ENCODE assay signal across 2 cellular contexts in genomic region chr12:106089935-106090334, GRCh38.
TF ChIP-seq lines count a peak whose summit lies in the region.

No MANE protein-coding gene starts in this region.

TF ChIP-seq in A549, 52 proteins besides CTCF, POLR2A, EP300 and RAD21:
- TF ChIP-seq CEBPB (IDR thresholded peaks at IDR 0.05) = no peak
- no peak for TF ChIP-seq TFCP2L1 (CRISPR knock-in tag; IDR thresholded peaks at IDR 0.05)
- no peak for TF ChIP-seq USF2 (IDR thresholded peaks at IDR 0.05)
- no peak for TF ChIP-seq CHD4 (IDR thresholded peaks at IDR 0.05; ENCODE audit: borderline replicate concordance)
- TF ChIP-seq REST (IDR thresholded peaks at IDR 0.05) = no peak
- TF ChIP-seq HOXA7 (CRISPR knock-in tag; IDR thresholded peaks at IDR 0.05) = no peak
- no peak for TF ChIP-seq POLR2AphosphoS2 (conservative IDR thresholded peaks at IDR 0.05; ENCODE audit: low read length)
- no peak for TF ChIP-seq SREBF2 (IDR thresholded peaks at IDR 0.05)
- TF ChIP-seq ELK1 (IDR thresholded peaks at IDR 0.05; ENCODE audit: low read depth, low read length) = no peak
- TF ChIP-seq RCOR1 (IDR thresholded peaks at IDR 0.05; ENCODE audit: low read depth, low read length) = no peak
- TF ChIP-seq BHLHE40 (IDR thresholded peaks at IDR 0.05; ENCODE audit: low read depth, low read length) = no peak
- TF ChIP-seq HMGXB4 (CRISPR knock-in tag; IDR thresholded peaks at IDR 0.05; ENCODE audit: borderline replicate concordance) = no peak
- TF ChIP-seq ATOH8 (CRISPR knock-in tag; IDR thresholded peaks at IDR 0.05; ENCODE audit: low read depth) = no peak
- TF ChIP-seq ZNF302 (CRISPR knock-in tag; IDR thresholded peaks at IDR 0.05) = no peak
- no peak for TF ChIP-seq KDM1A (IDR thresholded peaks at IDR 0.05; ENCODE audit: low read depth)
- no peak for TF ChIP-seq FOSB (CRISPR knock-in tag; IDR thresholded peaks at IDR 0.05)
TF ChIP-seq in A549: peak in this region for 0.

TF ChIP-seq in H1, 55 proteins besides CTCF, POLR2A, EP300 and RAD21:
- TF ChIP-seq KDM5A (IDR thresholded peaks at IDR 0.05; ENCODE audit: low read length) (no peak), GTF2F1 (IDR thresholded peaks at IDR 0.05; ENCODE audit: borderline replicate concordance, low read depth, low read length) (no peak), BACH1 (IDR thresholded peaks at IDR 0.05; ENCODE audit: low read length) (no peak), RNF2 (IDR thresholded peaks at IDR 0.05; ENCODE audit: borderline replicate concordance, low read depth, low read length, missing control alignments, poor library complexity, severe bottlenecking) (no peak), POU5F1 (IDR thresholded peaks at IDR 0.05; ENCODE audit: low read depth, low read length) (no peak), TAF1 (IDR thresholded peaks at IDR 0.05; ENCODE audit: low read depth, low read length) (no peak), CREB1 (IDR thresholded peaks at IDR 0.05) (no peak), TBP (IDR thresholded peaks at IDR 0.05; ENCODE audit: low read depth, low read length) (no peak), SP1 (IDR thresholded peaks at IDR 0.05; ENCODE audit: low read depth, low read length) (no peak), SP2 (IDR thresholded peaks at IDR 0.05; ENCODE audit: low read length) (no peak), ASH2L (IDR thresholded peaks at IDR 0.05; ENCODE audit: low read length) (no peak), CHD7 (IDR thresholded peaks at IDR 0.05; ENCODE audit: insufficient replicate concordance, low read length) (no peak), BCL11A (IDR thresholded peaks at IDR 0.05; ENCODE audit: low read depth in 2 of 2, low read length in 2 of 2) (no peak), JUND (IDR thresholded peaks at IDR 0.05; ENCODE audit: low read length) (no peak), KDM1A (IDR thresholded peaks at IDR 0.05; ENCODE audit: borderline replicate concordance, low read length) (no peak), CHD2 (IDR thresholded peaks at IDR 0.05; ENCODE audit: low read length) (no peak), RFX5 (IDR thresholded peaks at IDR 0.05; ENCODE audit: borderline replicate concordance, low read depth, low read length) (no peak), SP4 (IDR thresholded peaks at IDR 0.05; ENCODE audit: low read length) (no peak)
